In the genomic region with DNA sequence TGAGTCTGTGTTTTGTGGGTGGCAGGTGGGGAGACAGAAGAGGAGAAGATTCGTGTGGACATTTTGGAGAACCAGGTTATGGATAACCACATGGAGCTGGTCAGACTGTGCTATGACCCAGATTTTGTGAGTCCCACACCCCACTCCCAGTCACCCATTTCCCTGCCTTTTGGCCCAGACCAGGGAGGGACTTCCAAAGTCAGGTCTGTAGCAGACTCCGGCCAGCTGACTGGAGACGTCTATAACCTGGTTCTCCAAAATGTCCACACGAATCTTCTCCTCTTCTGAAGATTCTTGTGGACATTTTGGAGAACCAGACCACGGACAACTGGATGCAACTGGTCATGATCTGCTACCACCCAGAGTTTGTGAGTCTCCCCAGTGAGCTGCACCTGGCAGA, we compare ENCODE assay signal across 21 cellular contexts. TPM values are rescaled to one million over a fixed set of nuclear protein-coding genes. Genes with fewer than 3 reads are reported as not detected.
DNase-seq lines count a peak whose midpoint lies in the region; ATAC-seq, FAIRE-seq and TF ChIP-seq lines count a peak whose summit lies in the region.
"Had no signal": no experiment of that assay in that cellular context is flagged by ENCODE, and none has a peak within 500 bp of the region (broad histone marks: within the 10 kb centered on the region; RNA-seq: fewer than 3 reads in every experiment).

No MANE protein-coding gene starts in this region.

- intact Hi-C loops in aorta (cut with DNase I) (no loop called here), OCI-LY7 (cut with micrococcal nuclease; ENCODE audit: unreplicated experiment) (no loop called here)

- ATAC-seq in aorta (ENCODE audit: low FRiP score): no peak
- ATAC-seq: CD8-positive, alpha-beta T cell; GM12878; GM23338 had no signal

- H3K4me2 ChIP-seq in OCI-LY7 (ENCODE audit: low read length): no peak overlapping the region
- H3K4me2 ChIP-seq: GM23338 had no signal

- TF ChIP-seq CTCF in OCI-LY7 (conservative IDR thresholded peaks at IDR 0.05; ENCODE audit: low read length): no peak

- H3K79me2 ChIP-seq in OCI-LY7 (ENCODE audit: insufficient read depth, low read depth, low read length): no peaks in the 10 kb centered on the region

- H2AFZ ChIP-seq in OCI-LY7 (ENCODE audit: low read length): no peak overlapping the region
- H2AFZ ChIP-seq: GM23338 had no signal

- H3K4me1 ChIP-seq in aorta (ENCODE audit: control insufficient read depth in 1 of 2, insufficient read depth in 2 of 2, low read length in 2 of 2) (no peaks in the 10 kb centered on the region), OCI-LY7 (ENCODE audit: insufficient read depth, low read length, poor library complexity, severe bottlenecking) (no peaks in the 10 kb centered on the region)
- H3K4me1 ChIP-seq: HAP-1 had no signal

- H3K4me3 ChIP-seq in aorta (ENCODE audit: low read length in 2 of 2) (no peak overlapping the region), OCI-LY7 (ENCODE audit: low read depth, low read length, poor library complexity, severe bottlenecking) (no peak overlapping the region)
- H3K4me3 ChIP-seq: GM12878, GM23338, HAP-1 had no signal

- no peaks in the 10 kb centered on the region for H3K9me3 ChIP-seq in aorta (ENCODE audit: control insufficient read depth, low read length)
- no peaks in the 10 kb centered on the region for H3K9me3 ChIP-seq in OCI-LY7 (ENCODE audit: low read length)
- H3K9me3 ChIP-seq: HAP-1 had no signal

- H3K9me2 ChIP-seq in OCI-LY7 (ENCODE audit: insufficient read depth, low read length): no peaks in the 10 kb centered on the region

- DNase-seq in AG08395 (ENCODE audit: low spot score): peak; percentile 0
- DNase-seq in G401 (ENCODE audit: low spot score): peak; percentile 0
- peak; percentile 2 for DNase-seq in HEK293T (ENCODE audit: extremely low spot score)
- peak; percentile 1 for DNase-seq in iPS-NIHi11 (ENCODE audit: low spot score)
- no peak for DNase-seq in DMS153 (lab: John Stamatoyannopoulos, UW)
- DNase-seq in aorta: no peak
- DNase-seq in OCI-LY7 (ENCODE audit: low spot score): no peak
- DNase-seq in urothelium cell line (ENCODE audit: low spot score): no peak
- DNase-seq: 8988T; CD8-positive, alpha-beta T cell; COR-L47; HFFc6; IMR-90; KG1 had no signal

- POLR2A ChIA-PET in HEK293T (lab: Yijun Ruan, JAX): no interaction called here
- POLR2A ChIA-PET in OCI-LY7 (lab: Charles Lee): interaction anchor here (0.6 kb wide), 1 partner anchor 37 kb away, joined by 3 read pairs; no protein-coding TSS in a partner anchor

- BruUV-seq in OCI-LY7 (replicated peaks; lab: Mats Ljungman, UMichigan): no TSS peak

- H3K36me3 ChIP-seq in aorta (ENCODE audit: control insufficient read depth in 1 of 2, insufficient read depth in 2 of 2, low read length in 1 of 2): no peaks in the 10 kb centered on the region
- no peaks in the 10 kb centered on the region for H3K36me3 ChIP-seq in OCI-LY7 (ENCODE audit: insufficient read depth, low read length)
- H3K36me3 ChIP-seq: HAP-1 had no signal

- H3K27ac ChIP-seq in aorta (ENCODE audit: low read depth in 1 of 2, low read length in 2 of 2): no peak overlapping the region
- H3K27ac ChIP-seq in OCI-LY7 (ENCODE audit: low read depth, low read length, poor library complexity, severe bottlenecking): no peak overlapping the region

- H4K20me1 ChIP-seq in OCI-LY7 (ENCODE audit: insufficient read depth, low read length): no peaks in the 10 kb centered on the region

- no peaks in the 10 kb centered on the region for H3K27me3 ChIP-seq in aorta (ENCODE audit: control insufficient read depth in 1 of 2, insufficient read depth in 2 of 2, low read length in 1 of 2)

- FAIRE-seq in urothelium cell line (lab: Jason Lieb, UNC): no peak
- FAIRE-seq: D721Med, GM12878 had no signal

- in situ Hi-C loops in G401 (cut with HindIII; ENCODE audit: low sequenced_read_pairs): no loop called here

- 93 to 95% methylated on average over 5 of the region's 5 CpGs for WGBS in aorta, 2 donors

- CTCF ChIA-PET in HEK293T (lab: Yijun Ruan, JAX): no interaction called here
- CTCF ChIA-PET in OCI-LY7 (lab: Charles Lee; ENCODE audit: unreplicated experiment): no interaction called here

TF ChIP-seq in HEK293T, 16 proteins besides CTCF, POLR2A, EP300 and RAD21:
- TF ChIP-seq, protein P1, sequence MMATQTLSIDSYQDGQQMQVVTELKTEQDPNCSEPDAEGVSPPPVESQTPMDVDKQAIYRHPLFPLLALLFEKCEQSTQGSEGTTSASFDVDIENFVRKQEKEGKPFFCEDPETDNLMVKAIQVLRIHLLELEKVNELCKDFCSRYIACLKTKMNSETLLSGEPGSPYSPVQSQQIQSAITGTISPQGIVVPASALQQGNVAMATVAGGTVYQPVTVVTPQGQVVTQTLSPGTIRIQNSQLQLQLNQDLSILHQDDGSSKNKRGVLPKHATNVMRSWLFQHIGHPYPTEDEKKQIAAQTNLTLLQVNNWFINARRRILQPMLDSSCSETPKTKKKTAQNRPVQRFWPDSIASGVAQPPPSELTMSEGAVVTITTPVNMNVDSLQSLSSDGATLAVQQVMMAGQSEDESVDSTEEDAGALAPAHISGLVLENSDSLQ (IDR thresholded peaks at IDR 0.05): no peak
- TF ChIP-seq BHLHE40 (IDR thresholded peaks at IDR 0.05; ENCODE audit: borderline replicate concordance): no peak
- no peak for TF ChIP-seq SP1 (IDR thresholded peaks at IDR 0.05)
- TF ChIP-seq ELF4 (IDR thresholded peaks at IDR 0.05): no peak
- TF ChIP-seq NFRKB (IDR thresholded peaks at IDR 0.05): no peak
- no peak for TF ChIP-seq FOXK2 (IDR thresholded peaks at IDR 0.05)
- no peak for TF ChIP-seq LEF1 (IDR thresholded peaks at IDR 0.05; ENCODE audit: borderline replicate concordance)
- TF ChIP-seq ARNT (IDR thresholded peaks at IDR 0.05): no peak
- TF ChIP-seq SUZ12 (IDR thresholded peaks at IDR 0.05): no peak
- TF ChIP-seq FOXA1 (IDR thresholded peaks at IDR 0.05): no peak

RNA-seq across cellular contexts. Expression of a gene that starts 1.6 kb away (rescaled TPM):
- total RNA-seq in G401 (2014; rRNA removed; shearing (Covaris generic)): 1.4 and 4.7 TPM in 2 replicates
- total RNA-seq in aorta (10 to 100 TPM in 1 of 2 donors, 1 to 10 TPM in 1; 5.7 to 23.4 TPM), OCI-LY7 (2022) (not detected in 2 replicates)
- polyA plus RNA-seq in aorta: 10 to 100 TPM in 1 of 2 donors, 1 to 10 TPM in 1; 8.6 to 10.8 TPM
- not detected in 2 replicates for total RNA-seq in OCI-LY7 (2014; rRNA removed; shearing (Covaris generic))
- total RNA-seq: HT-29 had no signal
- polyA plus RNA-seq: CD14-positive monocyte had no signal

RNA-seq across cellular contexts. Expression of a gene that starts 26.0 kb away (rescaled TPM):
- total RNA-seq in G401 (2014; rRNA removed; shearing (Covaris generic)): not detected in 2 replicates
- total RNA-seq in aorta (10 to 100 TPM in 1 of 2 donors, not detected in 1; 63.8 TPM), OCI-LY7 (2022) (not detected in 2 replicates)
- 10 to 100 TPM; 42.4 to 54.4 TPM for polyA plus RNA-seq in aorta
- not detected in 2 replicates for total RNA-seq in OCI-LY7 (2014; rRNA removed; shearing (Covaris generic))
- total RNA-seq: GM23338, HT-29, IMR-90 had no signal
- polyA plus RNA-seq: GM23338, IMR-90 had no signal

RNA-seq across cellular contexts. Expression of a gene that starts 27.2 kb away (rescaled TPM):
- 0.51 and 0.55 TPM in 2 replicates for total RNA-seq in G401 (2014; rRNA removed; shearing (Covaris generic))
- total RNA-seq in aorta: 10 to 100 TPM; 17.9 to 56.5 TPM
- 100 to 1,000 TPM in 1 of 2 donors, 10 to 100 TPM in 1; 75.7 to 146 TPM for polyA plus RNA-seq in aorta
- not detected in 2 replicates for total RNA-seq in OCI-LY7 (2014; rRNA removed; shearing (Covaris generic))
- total RNA-seq in OCI-LY7 (2022): not detected in 2 replicates
- total RNA-seq: GM12878, HT-29 had no signal
- polyA plus RNA-seq: GM12878 had no signal

RNA-seq across cellular contexts. Expression of a gene that starts 45.8 kb away (rescaled TPM):
- 18.2 and 24.6 TPM in 2 replicates for total RNA-seq in G401 (2014; rRNA removed; shearing (Covaris generic))
- total RNA-seq in aorta: 100 to 1,000 TPM in 1 of 2 donors, 10 to 100 TPM in 1; 48.3 to 136 TPM
- 100 to 1,000 TPM in 1 of 2 donors, 10 to 100 TPM in 1; 17.5 to 279 TPM for polyA plus RNA-seq in aorta
- 0.38 and 1.4 TPM in 2 replicates for total RNA-seq in OCI-LY7 (2014; rRNA removed; shearing (Covaris generic))
- total RNA-seq in OCI-LY7 (2022): 0.76 and 0.89 TPM in 2 replicates
- total RNA-seq: HT-29 had no signal

RNA-seq across cellular contexts. Expression of a gene that starts 50.1 kb away (rescaled TPM):
- total RNA-seq in G401 (2014; rRNA removed; shearing (Covaris generic)): not detected in 2 replicates
- total RNA-seq in aorta (not detected), OCI-LY7 (2022) (not detected in 2 replicates)
- 10 to 100 TPM in 1 of 2 donors, under 1 TPM in 1; 0.46 to 36.7 TPM for polyA plus RNA-seq in aorta
- not detected in 2 replicates for total RNA-seq in OCI-LY7 (2014; rRNA removed; shearing (Covaris generic))
- total RNA-seq: CD8-positive, alpha-beta T cell; GM12878; GM23338; HFFc6; IMR-90 had no signal
- polyA plus RNA-seq: BJ, CD14-positive monocyte, GM12878, GM23338, IMR-90 had no signal

Comparison
In these comparisons a context has a peak if more than half of its experiments do, and no peak if none do; other contexts are left out.
1. DNase-seq: peak in AG08395 (single experiment), G401 (single experiment), HEK293T (single experiment) and iPS-NIHi11 (single experiment); none in DMS153 (single experiment), aorta (0 of 2), OCI-LY7 (single experiment) and urothelium cell line (single experiment).
2. RNA of a gene that starts 27.2 kb away (total RNA-seq): 17.9 to 56.5 TPM in aorta; 0.51 to 0.55 TPM in G401 and not detected in OCI-LY7; every median in the first group is over 10 times any median in the second.